ENCODE assay signal across 22 cellular contexts in the genomic region with DNA sequence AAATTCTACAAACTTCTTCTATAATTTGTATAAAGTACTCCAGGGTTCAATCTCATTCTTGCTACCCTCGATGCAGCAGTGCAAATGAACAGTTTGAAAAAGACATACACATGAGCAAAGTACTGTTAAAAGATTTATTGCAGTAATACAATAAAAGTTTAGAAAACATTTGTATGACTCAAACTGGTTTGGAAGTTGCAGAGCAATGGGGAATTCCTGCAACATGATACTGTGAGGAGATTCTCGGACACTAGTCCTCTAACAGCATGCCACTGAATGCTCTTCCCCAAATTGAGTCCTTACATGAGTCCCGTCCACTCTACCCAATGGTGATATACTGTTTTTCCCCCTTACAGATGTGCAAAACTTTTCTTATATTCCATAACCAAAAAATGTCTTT. TPM values are rescaled to one million over a fixed set of nuclear protein-coding genes. Genes with fewer than 3 reads are reported as not detected.
A peak's percentile ranks its signal among the peaks of the same experiment; 100 is the strongest.
DNase-seq lines count a peak whose midpoint lies in the region; ATAC-seq and TF ChIP-seq lines count a peak whose summit lies in the region.
"Had no signal": no experiment of that assay in that cellular context is flagged by ENCODE, and none has a peak within 500 bp of the region (broad histone marks: within the 10 kb centered on the region; RNA-seq: fewer than 3 reads in every experiment).

No MANE protein-coding gene starts in this region.

- peak; percentile 47 for DNase-seq in AG09309 (ENCODE audit: low read depth)
- peak; percentile 77 for DNase-seq in M059J (ENCODE audit: low read depth)
- DNase-seq in dermis blood vessel endothelial cell: peak; percentile 12
- peak; percentile 72 for DNase-seq in myocyte (ENCODE audit: low read depth)
- DNase-seq in GM19240 (ENCODE audit: insufficient read length, low spot score): no peak
- no peak for DNase-seq in T-helper 2 cell
- no peak for DNase-seq in activated CD8-positive, alpha-beta memory T cell treated with anti-CD3 and anti-CD28 coated beads, Interleukin-2, amount 10 ng/mL, durations not matched to agents 7 days and 5 days
- DNase-seq in activated CD8-positive, alpha-beta memory T cell treated with anti-CD3 and anti-CD28 coated beads for 24 hours: no peak
- DNase-seq: amygdala; BE2C; DMS153; gastrocnemius medialis; immature natural killer cell; MM.1S; NCI-H2029; NCI-H526 treated with DMSO at 0.1 percent for 48 hours; occipital lobe; RPMI8226; stimulated activated CD4-positive, alpha-beta T cell treated with anti-CD3 and anti-CD28 coated beads, Interleukin-12 subunit alpha, Interleukin-12 subunit beta, amount 100 ng/mL, for 4 hours; substantia nigra; T1000 had no signal

- TF ChIP-seq CTCF in AG09309 (IDR thresholded peaks at IDR 0.05; ENCODE audit: control insufficient read depth, insufficient read depth, low read depth, low read length, missing control alignments): no peak

- CTCF ChIA-PET in activated CD8-positive, alpha-beta memory T cell treated with anti-CD3 and anti-CD28 coated beads, Interleukin-2, amount 10 ng/mL, durations not matched to agents 7 days and 5 days (lab: Charles Lee): no interaction called here

- no peak overlapping the region for H3K4me3 Mint-ChIP-seq in activated CD8-positive, alpha-beta memory T cell treated with anti-CD3 and anti-CD28 coated beads, Interleukin-2, amount 10 ng/mL, durations not matched to agents 7 days and 5 days
- H3K4me3 Mint-ChIP-seq: immature natural killer cell, mesothelial cell of epicardium had no signal

- peaks cover 11% of the 10 kb centered on the region for H3K36me3 Mint-ChIP-seq in activated CD8-positive, alpha-beta memory T cell treated with anti-CD3 and anti-CD28 coated beads, Interleukin-2, amount 10 ng/mL, durations not matched to agents 7 days and 5 days

- H3K4me3 ChIP-seq in AG09309 (ENCODE audit: control insufficient read depth, low read depth, low read length): no peak overlapping the region
- H3K4me3 ChIP-seq: gastrocnemius medialis had no signal

- H3K27me3 Mint-ChIP-seq in activated CD8-positive, alpha-beta memory T cell treated with anti-CD3 and anti-CD28 coated beads, Interleukin-2, amount 10 ng/mL, durations not matched to agents 7 days and 5 days: no peaks in the 10 kb centered on the region

- H3K9me3 Mint-ChIP-seq in activated CD8-positive, alpha-beta memory T cell treated with anti-CD3 and anti-CD28 coated beads, Interleukin-2, amount 10 ng/mL, durations not matched to agents 7 days and 5 days (ENCODE audit: low read depth): no peaks in the 10 kb centered on the region
- H3K9me3 Mint-ChIP-seq: immature natural killer cell, mesothelial cell of epicardium had no signal

- no peak overlapping the region for H3K27ac Mint-ChIP-seq in activated CD8-positive, alpha-beta memory T cell treated with anti-CD3 and anti-CD28 coated beads, Interleukin-2, amount 10 ng/mL, durations not matched to agents 7 days and 5 days

- no peaks in the 10 kb centered on the region for H3K4me1 Mint-ChIP-seq in activated CD8-positive, alpha-beta memory T cell treated with anti-CD3 and anti-CD28 coated beads, Interleukin-2, amount 10 ng/mL, durations not matched to agents 7 days and 5 days
- H3K4me1 Mint-ChIP-seq: mesothelial cell of epicardium had no signal

- ATAC-seq in activated CD8-positive, alpha-beta memory T cell treated with anti-CD3 and anti-CD28 coated beads, Interleukin-2, amount 10 ng/mL, durations not matched to agents 7 days and 5 days: no peak

RNA-seq across cellular contexts. Expression of gene ATG14, which starts 45.4 kb away (rescaled TPM):
- 5.6 and 8.9 TPM in 2 replicates for total RNA-seq in M059J (2014; rRNA removed; shearing (Covaris generic))
- 15.7 and 17.4 TPM in 2 replicates for total RNA-seq in dermis blood vessel endothelial cell
- 14.9 and 15.3 TPM in 2 replicates for total RNA-seq in myocyte
- polyA plus RNA-seq in myocyte (2012): 8.5 TPM
- total RNA-seq in activated CD8-positive, alpha-beta memory T cell treated with anti-CD3 and anti-CD28 coated beads, Interleukin-2, amount 10 ng/mL, durations not matched to agents 7 days and 5 days: 1 to 10 TPM; 4.3 to 4.8 TPM

Comparison
In these comparisons a context has a peak if more than half of its experiments do, and no peak if none do; other contexts are left out.
1. DNase-seq: peak in AG09309 (single experiment), M059J (single experiment), dermis blood vessel endothelial cell (single experiment) and myocyte (single experiment); none in GM19240 (single experiment), T-helper 2 cell (0 of 5), activated CD8-positive, alpha-beta memory T cell treated with anti-CD3 and anti-CD28 coated beads, Interleukin-2, amount 10 ng/mL, durations not matched to agents 7 days and 5 days (single experiment) and activated CD8-positive, alpha-beta memory T cell treated with anti-CD3 and anti-CD28 coated beads for 24 hours (single experiment).